ENCODE assay signal across 8 cellular contexts in genomic region chr5:172187118-172188032, GRCh38. TPM values are rescaled to one million over a fixed set of nuclear protein-coding genes. Genes with fewer than 3 reads are reported as not detected.
DNase-seq lines count a peak whose midpoint lies in the region; ATAC-seq and TF ChIP-seq lines count a peak whose summit lies in the region.

No MANE protein-coding gene starts in this region.

- no peaks in the 10 kb centered on the region for H3K36me3 ChIP-seq in CD8-positive, alpha-beta memory T cell (ENCODE audit: insufficient read depth, low read length)
- H3K36me3 ChIP-seq in adipocyte (ENCODE audit: control insufficient read depth, insufficient read depth, low read length, severe bottlenecking) = peaks cover 8% of the 10 kb centered on the region
- H3K36me3 ChIP-seq in left ventricle myocardium inferior = no peaks in the 10 kb centered on the region

- H3K9me3 ChIP-seq in CD8-positive, alpha-beta memory T cell (ENCODE audit: low read length) = no peaks in the 10 kb centered on the region
- H3K9me3 ChIP-seq in adipocyte (ENCODE audit: control insufficient read depth, low read length) (no peaks in the 10 kb centered on the region), left ventricle myocardium inferior (replicated peaks) (no peaks in the 10 kb centered on the region)

- CTCF ChIA-PET in CD8-positive, alpha-beta memory T cell (lab: Charles Lee) = interaction anchor here (0.7 to 10.2 kb wide), 36 partner anchors 11 to 511 kb away, joined by 3 to 340 read pairs (median 7); partner anchors contain the start of genes FBXW11 and UBTD2

- intact Hi-C loops in left ventricle myocardium inferior (cut with micrococcal nuclease) = loop anchor here (2.0 kb wide), 1 partner anchor 75 kb away; no protein-coding TSS in a partner anchor

- H3K9ac ChIP-seq in adipocyte (ENCODE audit: low read length) = peak overlapping the region; percentile 93

- H3K4me1 ChIP-seq in CD8-positive, alpha-beta memory T cell (ENCODE audit: insufficient read depth, low read length) = peaks cover 31% of the 10 kb centered on the region
- H3K4me1 ChIP-seq in adipocyte (ENCODE audit: control insufficient read depth, insufficient read depth, low read length) (peaks cover 20% of the 10 kb centered on the region), left ventricle myocardium inferior (peaks cover 46% of the 10 kb centered on the region)

- POLR2A ChIA-PET in CD8-positive, alpha-beta memory T cell (lab: Charles Lee) = interaction anchor here (0.7 to 8.5 kb wide), 12 partner anchors 8 to 181 kb away, joined by 3 to 246 read pairs (median 10); partner anchors contain the start of gene FBXW11

- no peaks in the 10 kb centered on the region for H3K9me3 Mint-ChIP-seq in CD8-positive, alpha-beta memory T cell

- peak; percentile 62 to 84 (median 69) for DNase-seq in CD8-positive, alpha-beta memory T cell
- peak; percentile 76 for DNase-seq in HT-29 (ENCODE audit: low spot score)
- peak; percentile 37 to 74 for DNase-seq in SW 1271 (lab: John Stamatoyannopoulos, UW)
- DNase-seq in adipocyte (ENCODE audit: low read depth) = peak; percentile 89
- peak; percentile 58 for DNase-seq in left ventricle myocardium inferior
- DNase-seq in renal cortical epithelial cell (ENCODE audit: low read depth) = peak; percentile 64
- no peak for DNase-seq in NCI-H1930 (lab: John Stamatoyannopoulos, UW)

- no peak for TF ChIP-seq CTCF in left ventricle myocardium inferior (IDR thresholded peaks at IDR 0.05; ENCODE audit: borderline replicate concordance)

- peak overlapping the region; percentile 97 to 100 (median 100) for H3K4me3 Mint-ChIP-seq in CD8-positive, alpha-beta memory T cell

- peaks cover 0 to 3% of the 10 kb centered on the region in 2 donors for H3K27me3 Mint-ChIP-seq in CD8-positive, alpha-beta memory T cell

- peaks cover 3 to 46% (median 8%) of the 10 kb centered on the region in 3 donors for H3K36me3 Mint-ChIP-seq in CD8-positive, alpha-beta memory T cell

- H3K27ac Mint-ChIP-seq in CD8-positive, alpha-beta memory T cell = peak overlapping the region; percentile 98 to 100 (median 100)

- peaks cover 30 to 39% (median 36%) of the 10 kb centered on the region in 3 donors for H3K4me1 Mint-ChIP-seq in CD8-positive, alpha-beta memory T cell

- peak overlapping the region; percentile 83 for H3K4me3 ChIP-seq in CD8-positive, alpha-beta memory T cell (ENCODE audit: low read length)
- H3K4me3 ChIP-seq in adipocyte (ENCODE audit: low read length) = peak overlapping the region; percentile 92
- H3K4me3 ChIP-seq in left ventricle myocardium inferior = peak overlapping the region; percentile 88

- peak; percentile 25 for ATAC-seq in GM21360 (IDR thresholded peaks at IDR 0.05; ENCODE audit: unreplicated experiment)

- no peaks in the 10 kb centered on the region for H3K27me3 ChIP-seq in CD8-positive, alpha-beta memory T cell (ENCODE audit: insufficient read depth, low read length, poor library complexity, severe bottlenecking)
- no peaks in the 10 kb centered on the region for H3K27me3 ChIP-seq in adipocyte (replicated peaks; ENCODE audit: control insufficient read depth, insufficient read depth, low read length)
- H3K27me3 ChIP-seq in left ventricle myocardium inferior (ENCODE audit: low read depth) = no peaks in the 10 kb centered on the region

- H3K27ac ChIP-seq in CD8-positive, alpha-beta memory T cell (ENCODE audit: low read depth, low read length) = peak overlapping the region; percentile 91
- peak overlapping the region; percentile 94 for H3K27ac ChIP-seq in left ventricle myocardium inferior (replicated peaks)

RNA-seq across cellular contexts. Expression of gene STK10, which starts 0.6 kb away (rescaled TPM):
- 100 to 1,000 TPM; 113 to 118 TPM for total RNA-seq in CD8-positive, alpha-beta memory T cell
- polyA plus RNA-seq in CD8-positive, alpha-beta memory T cell = 170 TPM
- 19.0 and 19.9 TPM in 2 replicates for total RNA-seq in HT-29 (2014; rRNA removed; shearing (Covaris generic))
- total RNA-seq in left ventricle myocardium inferior = 5.3 TPM
- total RNA-seq in renal cortical epithelial cell = 20.1 and 23.5 TPM in 2 replicates

RNA-seq across cellular contexts. Expression of gene EFCAB9, which starts 6.6 kb away (rescaled TPM):
- not detected for total RNA-seq in CD8-positive, alpha-beta memory T cell
- polyA plus RNA-seq in CD8-positive, alpha-beta memory T cell = not detected
- total RNA-seq in HT-29 (2014; rRNA removed; shearing (Covaris generic)) = not detected in 2 replicates
- total RNA-seq in left ventricle myocardium inferior (not detected), renal cortical epithelial cell (not detected in 2 replicates)

Comparison
In these comparisons a context has a peak if more than half of its experiments do, and no peak if none do; other contexts are left out.
1. DNase-seq: peak in CD8-positive, alpha-beta memory T cell (5 of 5), HT-29 (single experiment), SW 1271 (2 of 2), adipocyte (single experiment), left ventricle myocardium inferior (single experiment) and renal cortical epithelial cell (single experiment); none in NCI-H1930 (0 of 2).
2. Peak in every context shown above with its lines, with median percentiles within 50 percentile points of each other: H3K4me3 ChIP-seq.